Comparison of ENCODE assay signal across 9 cellular contexts in genomic region chr6:73264446-73264845, GRCh38. TPM values are rescaled to one million over a fixed set of nuclear protein-coding genes. Genes with fewer than 3 reads are reported as not detected.
DNase-seq lines count a peak whose midpoint lies in the region; ATAC-seq and TF ChIP-seq lines count a peak whose summit lies in the region.
"Had no signal": no experiment of that assay in that cellular context is flagged by ENCODE, and none has a peak within 500 bp of the region (broad histone marks: within the 10 kb centered on the region; RNA-seq: fewer than 3 reads in every experiment).

No MANE protein-coding gene starts in this region.

- peaks cover 19% of the 10 kb centered on the region for H3K36me3 Mint-ChIP-seq in activated naive CD4-positive, alpha-beta T cell treated with anti-CD3 and anti-CD28 coated beads for 36 hours (ENCODE audit: low read depth)
- H3K36me3 Mint-ChIP-seq in glutamatergic neuron (ENCODE audit: unreplicated experiment): no peaks in the 10 kb centered on the region

- peak overlapping the region; percentile 80 for H3K4me3 Mint-ChIP-seq in activated naive CD4-positive, alpha-beta T cell treated with anti-CD3 and anti-CD28 coated beads for 36 hours
- peak overlapping the region; percentile 85 for H3K4me3 Mint-ChIP-seq in glutamatergic neuron (ENCODE audit: unreplicated experiment)

- no peak for ATAC-seq in HG02571 (IDR thresholded peaks at IDR 0.05; ENCODE audit: unreplicated experiment)
- ATAC-seq in GM18498 (IDR thresholded peaks at IDR 0.05; ENCODE audit: unreplicated experiment): no peak

- peaks cover 0 to 9% of the 10 kb centered on the region in 2 donors for H3K4me1 ChIP-seq in thyroid gland

- CTCF ChIA-PET in activated naive CD4-positive, alpha-beta T cell treated with anti-CD3 and anti-CD28 coated beads for 36 hours (lab: Charles Lee): interaction anchor here (0.5 to 1.5 kb wide), 3 partner anchors 12 to 182 kb away, joined by 3 to 5 read pairs (median 3); no protein-coding TSS in a partner anchor

- TF ChIP-seq CTCF in SU-DHL-6 (IDR thresholded peaks at IDR 0.05; ENCODE audit: insufficient read depth, low read length, poor library complexity, severe bottlenecking): no peak
- TF ChIP-seq CTCF in glutamatergic neuron (IDR thresholded peaks at IDR 0.05; ENCODE audit: partially characterized antibody, unreplicated experiment): no peak
- TF ChIP-seq CTCF in thyroid gland (IDR thresholded peaks at IDR 0.05): no peak

- H3K27me3 Mint-ChIP-seq in activated naive CD4-positive, alpha-beta T cell treated with anti-CD3 and anti-CD28 coated beads for 36 hours (ENCODE audit: low read depth): no peaks in the 10 kb centered on the region
- H3K27me3 Mint-ChIP-seq in glutamatergic neuron (ENCODE audit: unreplicated experiment): peaks cover 1% of the 10 kb centered on the region

- no peak overlapping the region for H3K4me3 ChIP-seq in SU-DHL-6 (ENCODE audit: insufficient read depth, low read length, poor library complexity, severe bottlenecking)
- no peak overlapping the region for H3K4me3 ChIP-seq in thyroid gland (replicated peaks in 1 of 3)

- H3K4me1 Mint-ChIP-seq in activated naive CD4-positive, alpha-beta T cell treated with anti-CD3 and anti-CD28 coated beads for 36 hours (ENCODE audit: low read depth): peaks cover 30% of the 10 kb centered on the region
- peaks cover 15% of the 10 kb centered on the region for H3K4me1 Mint-ChIP-seq in glutamatergic neuron (ENCODE audit: low read depth, unreplicated experiment)

- no peak overlapping the region for H3K27ac Mint-ChIP-seq in activated naive CD4-positive, alpha-beta T cell treated with anti-CD3 and anti-CD28 coated beads for 36 hours
- no peak overlapping the region for H3K27ac Mint-ChIP-seq in glutamatergic neuron (ENCODE audit: unreplicated experiment)

- H3K9me3 ChIP-seq in SU-DHL-6 (ENCODE audit: insufficient read depth, low read length): no peaks in the 10 kb centered on the region
- H3K9me3 ChIP-seq in thyroid gland: no peaks in the 10 kb centered on the region

- no peak overlapping the region for H3K27ac ChIP-seq in SU-DHL-6 (ENCODE audit: low read depth, low read length)
- H3K27ac ChIP-seq in thyroid gland: no peak overlapping the region

- peaks cover 15% of the 10 kb centered on the region for H3K79me2 ChIP-seq in SU-DHL-6 (ENCODE audit: insufficient read depth, low read length)

- intact Hi-C loops in activated naive CD4-positive, alpha-beta T cell treated with anti-CD3 and anti-CD28 coated beads for 36 hours (cut with micrococcal nuclease): loop anchor here (5.0 to 10.0 kb wide), 2 partner anchors 258 to 350 kb away; partner anchors contain the start of gene EEF1A1
- intact Hi-C loops in thyroid gland (cut with DNase I): no loop called here

- no peaks in the 10 kb centered on the region for H3K9me3 Mint-ChIP-seq in activated naive CD4-positive, alpha-beta T cell treated with anti-CD3 and anti-CD28 coated beads for 36 hours
- peaks cover under 1% of the 10 kb centered on the region for H3K9me3 Mint-ChIP-seq in glutamatergic neuron (ENCODE audit: unreplicated experiment)

- peak overlapping the region; percentile 92; the same call in 1 of the 2 replicates for H3K9ac ChIP-seq in SU-DHL-6 (ENCODE audit: low read length)

- TF ChIP-seq POLR2A in thyroid gland (IDR thresholded peaks at IDR 0.05): no peak

- 95 to 100% methylated on average over 3 of the region's 3 CpGs for WGBS in thyroid gland, 2 donors

- H4K20me1 ChIP-seq in SU-DHL-6 (ENCODE audit: low read depth, low read length): no peaks in the 10 kb centered on the region

- peaks cover 7% of the 10 kb centered on the region; the same call in 1 of the 2 replicates for H3F3A ChIP-seq in SU-DHL-6 (ENCODE audit: insufficient read depth)

- DNase-seq in activated naive CD4-positive, alpha-beta T cell treated with anti-CD3 and anti-CD28 coated beads for 36 hours: peak; percentile 18
- DNase-seq in activated naive CD4-positive, alpha-beta T cell (lab: John Stamatoyannopoulos, UW): no peak
- DNase-seq in glutamatergic neuron: no peak
- peak; percentile 6 to 21 for DNase-seq in thyroid gland
- DNase-seq in activated effector memory CD4-positive, alpha-beta T cell treated with anti-CD3 and anti-CD28 coated beads, Interleukin-2, amount 50 U/mL, for 16 hours: no peak
- DNase-seq: posterior cingulate gyrus had no signal

- no peak overlapping the region for H2AFZ ChIP-seq in SU-DHL-6 (ENCODE audit: low read depth, low read length, severe bottlenecking)

- H3K36me3 ChIP-seq in SU-DHL-6 (ENCODE audit: low read length): no peaks in the 10 kb centered on the region
- no peaks in the 10 kb centered on the region for H3K36me3 ChIP-seq in thyroid gland

- H3K27me3 ChIP-seq in SU-DHL-6 (ENCODE audit: low read length): no peaks in the 10 kb centered on the region
- H3K27me3 ChIP-seq in thyroid gland: no peaks in the 10 kb centered on the region

- peak overlapping the region; percentile 96 for H3K4me2 ChIP-seq in SU-DHL-6 (ENCODE audit: low read depth, low read length, poor library complexity, severe bottlenecking)

- no peaks in the 10 kb centered on the region for H3K9me2 ChIP-seq in SU-DHL-6 (replicated peaks; ENCODE audit: insufficient read depth, low read length)

RNA-seq across cellular contexts. Expression of gene KHDC1, which starts 1.4 kb away (rescaled TPM):
- total RNA-seq in activated naive CD4-positive, alpha-beta T cell treated with anti-CD3 and anti-CD28 coated beads for 36 hours: 1 to 10 TPM; 1.1 to 1.6 TPM
- total RNA-seq in glutamatergic neuron (ENCODE audit: unreplicated experiment): 5.8 TPM
- 1 to 10 TPM; 2.1 to 8.4 (median 4.1) TPM for total RNA-seq in thyroid gland

RNA-seq across cellular contexts. Expression of gene KHDC1L, which starts 39.1 kb away (rescaled TPM):
- not detected for total RNA-seq in activated naive CD4-positive, alpha-beta T cell treated with anti-CD3 and anti-CD28 coated beads for 36 hours
- total RNA-seq in glutamatergic neuron (ENCODE audit: unreplicated experiment) (2.2 TPM), thyroid gland (not detected)

Comparison
In these comparisons a context has a peak if more than half of its experiments do, and no peak if none do; other contexts are left out.
1. DNase-seq: peak in activated naive CD4-positive, alpha-beta T cell treated with anti-CD3 and anti-CD28 coated beads for 36 hours (single experiment) and thyroid gland (2 of 2); none in activated naive CD4-positive, alpha-beta T cell (0 of 4), glutamatergic neuron (single experiment) and activated effector memory CD4-positive, alpha-beta T cell treated with anti-CD3 and anti-CD28 coated beads, Interleukin-2, amount 50 U/mL, for 16 hours (single experiment).